28 cellular contexts compared by ENCODE assay signal in genomic region chr11:4636136-4636535, GRCh38. TPM values are rescaled to one million over a fixed set of nuclear protein-coding genes. Genes with fewer than 3 reads are reported as not detected.
"Had no signal": no experiment of that assay in that cellular context is flagged by ENCODE, and none has a peak within 500 bp of the region (broad histone marks: within the 10 kb centered on the region; RNA-seq: fewer than 3 reads in every experiment).

No MANE protein-coding gene starts in this region.

- H3K4me3 Mint-ChIP-seq: activated CD4-positive, alpha-beta memory T cell treated with anti-CD3 and anti-CD28 coated beads for 36 hours; activated CD4-positive, alpha-beta T cell treated with anti-CD3 and anti-CD28 coated beads for 36 hours; activated CD4-positive, alpha-beta T cell treated with anti-CD3 and anti-CD28 coated beads, Interleukin-2, amount 10 ng/mL, durations not matched to agents 24 days and 14 days; activated CD8-positive, alpha-beta memory T cell treated with anti-CD3 and anti-CD28 coated beads, Interleukin-2, amount 10 ng/mL, durations not matched to agents 7 days and 5 days; activated CD8-positive, alpha-beta T cell treated with anti-CD3 and anti-CD28 coated beads, Interleukin-2, amount 10 ng/mL, durations not matched to agents 7 days and 5 days; activated naive CD4-positive, alpha-beta T cell treated with anti-CD3 and anti-CD28 coated beads for 36 hours; activated naive CD4-positive, alpha-beta T cell treated with anti-CD3 and anti-CD28 coated beads, Interleukin-2, amount 50 U/mL, for 24 hours; activated naive CD8-positive, alpha-beta T cell treated with anti-CD3 and anti-CD28 coated beads for 36 hours; activated naive CD8-positive, alpha-beta T cell treated with anti-CD3 and anti-CD28 coated beads, Interleukin-2, amount 50 U/mL, for 24 hours; activated T-helper 1 cell treated with anti-CD3 and anti-CD28 coated beads, Interleukin-12 subunit alpha, Interleukin-12 subunit beta, Interleukin-2, Interleukin-4 antibody, amounts not matched to agents 30 ng/mL and 10 ng/mL and 1 ng/mL, durations not matched to agents 14 hours and 24 hours and 36 hours; T-helper 17 cell; T-helper 2 cell treated with Interferon-gamma antibody and Interleukin-4, amounts not matched to agents 5 μg/mL and 100 μg/mL, for 36 hours had no signal

- H3K36me3 ChIP-seq: adrenal gland, esophagus squamous epithelium, gastroesophageal sphincter, heart right ventricle had no signal

- H3K27ac Mint-ChIP-seq: activated CD4-positive, alpha-beta memory T cell treated with anti-CD3 and anti-CD28 coated beads for 36 hours; activated CD4-positive, alpha-beta T cell treated with anti-CD3 and anti-CD28 coated beads for 36 hours; activated CD4-positive, alpha-beta T cell treated with anti-CD3 and anti-CD28 coated beads, Interleukin-2, amount 10 ng/mL, durations not matched to agents 24 days and 14 days; activated CD8-positive, alpha-beta memory T cell treated with anti-CD3 and anti-CD28 coated beads, Interleukin-2, amount 10 ng/mL, durations not matched to agents 7 days and 5 days; activated CD8-positive, alpha-beta T cell treated with anti-CD3 and anti-CD28 coated beads, Interleukin-2, amount 10 ng/mL, durations not matched to agents 7 days and 5 days; activated naive CD4-positive, alpha-beta T cell treated with anti-CD3 and anti-CD28 coated beads for 36 hours; activated naive CD4-positive, alpha-beta T cell treated with anti-CD3 and anti-CD28 coated beads, Interleukin-2, amount 50 U/mL, for 24 hours; activated naive CD8-positive, alpha-beta T cell treated with anti-CD3 and anti-CD28 coated beads for 36 hours; activated naive CD8-positive, alpha-beta T cell treated with anti-CD3 and anti-CD28 coated beads, Interleukin-2, amount 50 U/mL, for 24 hours; activated T-helper 1 cell treated with anti-CD3 and anti-CD28 coated beads, Interleukin-12 subunit alpha, Interleukin-12 subunit beta, Interleukin-2, Interleukin-4 antibody, amounts not matched to agents 30 ng/mL and 10 ng/mL and 1 ng/mL, durations not matched to agents 14 hours and 24 hours and 36 hours; activated T-helper 2 cell treated with anti-CD3 and anti-CD28 coated beads, Interferon-gamma antibody, Interleukin-2, Interleukin-4, amounts not matched to agents 10 μg/mL and 5 μg/mL and 100 μg/mL, durations not matched to agents 14 hours and 24 hours and 36 hours; T-helper 17 cell; T-helper 2 cell treated with Interferon-gamma antibody and Interleukin-4, amounts not matched to agents 5 μg/mL and 100 μg/mL, for 36 hours had no signal

- H3K4me1 ChIP-seq: adrenal gland, body of pancreas had no signal

- H3K4me3 ChIP-seq: adrenal gland, body of pancreas had no signal

- H3K36me3 Mint-ChIP-seq: activated CD4-positive, alpha-beta memory T cell treated with anti-CD3 and anti-CD28 coated beads for 36 hours; activated CD8-positive, alpha-beta memory T cell treated with anti-CD3 and anti-CD28 coated beads, Interleukin-2, amount 10 ng/mL, durations not matched to agents 7 days and 5 days; activated naive CD4-positive, alpha-beta T cell treated with anti-CD3 and anti-CD28 coated beads, Interleukin-2, amount 50 U/mL, for 24 hours; activated naive CD8-positive, alpha-beta T cell treated with anti-CD3 and anti-CD28 coated beads for 36 hours had no signal

- DNase-seq: cortex of kidney, esophagus squamous epithelium had no signal

- H3K9me3 Mint-ChIP-seq: activated CD4-positive, alpha-beta memory T cell treated with anti-CD3 and anti-CD28 coated beads for 36 hours; activated CD4-positive, alpha-beta T cell treated with anti-CD3 and anti-CD28 coated beads, Interleukin-2, amount 10 ng/mL, durations not matched to agents 24 days and 14 days; activated naive CD4-positive, alpha-beta T cell treated with anti-CD3 and anti-CD28 coated beads for 36 hours; activated naive CD4-positive, alpha-beta T cell treated with anti-CD3 and anti-CD28 coated beads, Interleukin-2, amount 50 U/mL, for 24 hours; activated naive CD8-positive, alpha-beta T cell treated with anti-CD3 and anti-CD28 coated beads for 36 hours; activated naive CD8-positive, alpha-beta T cell treated with anti-CD3 and anti-CD28 coated beads, Interleukin-2, amount 50 U/mL, for 24 hours; activated T-helper 1 cell treated with anti-CD3 and anti-CD28 coated beads, Interleukin-12 subunit alpha, Interleukin-12 subunit beta, Interleukin-2, Interleukin-4 antibody, amounts not matched to agents 30 ng/mL and 10 ng/mL and 1 ng/mL, durations not matched to agents 14 hours and 24 hours and 36 hours; activated T-helper 2 cell treated with anti-CD3 and anti-CD28 coated beads, Interferon-gamma antibody, Interleukin-2, Interleukin-4, amounts not matched to agents 10 μg/mL and 5 μg/mL and 100 μg/mL, durations not matched to agents 14 hours and 24 hours and 36 hours; T-helper 2 cell treated with Interferon-gamma antibody and Interleukin-4, amounts not matched to agents 5 μg/mL and 100 μg/mL, for 36 hours had no signal

- H3K9me3 ChIP-seq: adrenal gland, body of pancreas, esophagus squamous epithelium, gastroesophageal sphincter, heart right ventricle had no signal

- H3K27me3 ChIP-seq: adrenal gland, body of pancreas, gastroesophageal sphincter had no signal

- H3K4me1 Mint-ChIP-seq: activated CD4-positive, alpha-beta T cell treated with anti-CD3 and anti-CD28 coated beads for 36 hours; activated CD4-positive, alpha-beta T cell treated with anti-CD3 and anti-CD28 coated beads, Interleukin-2, amount 10 ng/mL, durations not matched to agents 24 days and 14 days; activated CD8-positive, alpha-beta memory T cell treated with anti-CD3 and anti-CD28 coated beads, Interleukin-2, amount 10 ng/mL, durations not matched to agents 7 days and 5 days; activated naive CD4-positive, alpha-beta T cell treated with anti-CD3 and anti-CD28 coated beads, Interleukin-2, amount 50 U/mL, for 24 hours; activated naive CD8-positive, alpha-beta T cell treated with anti-CD3 and anti-CD28 coated beads for 36 hours; activated naive CD8-positive, alpha-beta T cell treated with anti-CD3 and anti-CD28 coated beads, Interleukin-2, amount 50 U/mL, for 24 hours; T-helper 17 cell had no signal

- H3K27ac ChIP-seq: adrenal gland, body of pancreas, epithelial cell of prostate, esophagus squamous epithelium, gastroesophageal sphincter, heart right ventricle had no signal

RNA-seq across cellular contexts. Expression of gene OR51D1, which starts 1.1 kb away (rescaled TPM):
- total RNA-seq: activated CD4-positive, alpha-beta memory T cell treated with anti-CD3 and anti-CD28 coated beads for 36 hours; activated CD4-positive, alpha-beta T cell treated with anti-CD3 and anti-CD28 coated beads for 36 hours; activated CD4-positive, alpha-beta T cell treated with anti-CD3 and anti-CD28 coated beads, Interleukin-2, amount 10 ng/mL, durations not matched to agents 24 days and 14 days; activated CD8-positive, alpha-beta memory T cell treated with anti-CD3 and anti-CD28 coated beads for 36 hours; activated CD8-positive, alpha-beta memory T cell treated with anti-CD3 and anti-CD28 coated beads, Interleukin-2, amount 10 ng/mL, durations not matched to agents 7 days and 5 days; activated CD8-positive, alpha-beta T cell treated with anti-CD3 and anti-CD28 coated beads, Interleukin-2, amount 10 ng/mL, durations not matched to agents 7 days and 5 days; activated naive CD4-positive, alpha-beta T cell treated with anti-CD3 and anti-CD28 coated beads for 36 hours; activated naive CD8-positive, alpha-beta T cell treated with anti-CD3 and anti-CD28 coated beads for 36 hours; activated T-helper 1 cell treated with anti-CD3 and anti-CD28 coated beads, Interleukin-12 subunit alpha, Interleukin-12 subunit beta, Interleukin-2, Interleukin-4 antibody, amounts not matched to agents 30 ng/mL and 10 ng/mL and 1 ng/mL, durations not matched to agents 14 hours and 24 hours and 36 hours; activated T-helper 2 cell treated with anti-CD3 and anti-CD28 coated beads, Interferon-gamma antibody, Interleukin-2, Interleukin-4, amounts not matched to agents 10 μg/mL and 5 μg/mL and 100 μg/mL, durations not matched to agents 14 hours and 24 hours and 36 hours; adrenal gland; aorta; body of pancreas; chondrocyte; dermis blood vessel endothelial cell; endothelial cell of umbilical vein; esophagus squamous epithelium; fibroblast of lung; fibroblast of villous mesenchyme; gastroesophageal sphincter; glomerular endothelial cell; heart right ventricle; T-helper 17 cell had no signal

RNA-seq across cellular contexts. Expression of gene OR51E1, which starts 7.6 kb away (rescaled TPM):
- total RNA-seq: activated CD4-positive, alpha-beta memory T cell treated with anti-CD3 and anti-CD28 coated beads for 36 hours; activated CD4-positive, alpha-beta T cell treated with anti-CD3 and anti-CD28 coated beads for 36 hours; activated CD4-positive, alpha-beta T cell treated with anti-CD3 and anti-CD28 coated beads, Interleukin-2, amount 10 ng/mL, durations not matched to agents 24 days and 14 days; activated CD8-positive, alpha-beta memory T cell treated with anti-CD3 and anti-CD28 coated beads for 36 hours; activated CD8-positive, alpha-beta memory T cell treated with anti-CD3 and anti-CD28 coated beads, Interleukin-2, amount 10 ng/mL, durations not matched to agents 7 days and 5 days; activated CD8-positive, alpha-beta T cell treated with anti-CD3 and anti-CD28 coated beads, Interleukin-2, amount 10 ng/mL, durations not matched to agents 7 days and 5 days; activated naive CD4-positive, alpha-beta T cell treated with anti-CD3 and anti-CD28 coated beads for 36 hours; activated naive CD8-positive, alpha-beta T cell treated with anti-CD3 and anti-CD28 coated beads for 36 hours; activated T-helper 1 cell treated with anti-CD3 and anti-CD28 coated beads, Interleukin-12 subunit alpha, Interleukin-12 subunit beta, Interleukin-2, Interleukin-4 antibody, amounts not matched to agents 30 ng/mL and 10 ng/mL and 1 ng/mL, durations not matched to agents 14 hours and 24 hours and 36 hours; activated T-helper 2 cell treated with anti-CD3 and anti-CD28 coated beads, Interferon-gamma antibody, Interleukin-2, Interleukin-4, amounts not matched to agents 10 μg/mL and 5 μg/mL and 100 μg/mL, durations not matched to agents 14 hours and 24 hours and 36 hours; adrenal gland; body of pancreas; dermis blood vessel endothelial cell; endothelial cell of umbilical vein; fibroblast of lung; fibroblast of villous mesenchyme; glomerular endothelial cell; T-helper 17 cell had no signal

RNA-seq across cellular contexts. Expression of gene OR52I1, which starts 42.3 kb away (rescaled TPM):
- total RNA-seq: activated CD4-positive, alpha-beta memory T cell treated with anti-CD3 and anti-CD28 coated beads for 36 hours; activated CD4-positive, alpha-beta T cell treated with anti-CD3 and anti-CD28 coated beads for 36 hours; activated CD4-positive, alpha-beta T cell treated with anti-CD3 and anti-CD28 coated beads, Interleukin-2, amount 10 ng/mL, durations not matched to agents 24 days and 14 days; activated CD8-positive, alpha-beta memory T cell treated with anti-CD3 and anti-CD28 coated beads for 36 hours; activated CD8-positive, alpha-beta memory T cell treated with anti-CD3 and anti-CD28 coated beads, Interleukin-2, amount 10 ng/mL, durations not matched to agents 7 days and 5 days; activated CD8-positive, alpha-beta T cell treated with anti-CD3 and anti-CD28 coated beads, Interleukin-2, amount 10 ng/mL, durations not matched to agents 7 days and 5 days; activated naive CD4-positive, alpha-beta T cell treated with anti-CD3 and anti-CD28 coated beads for 36 hours; activated naive CD8-positive, alpha-beta T cell treated with anti-CD3 and anti-CD28 coated beads for 36 hours; activated T-helper 1 cell treated with anti-CD3 and anti-CD28 coated beads, Interleukin-12 subunit alpha, Interleukin-12 subunit beta, Interleukin-2, Interleukin-4 antibody, amounts not matched to agents 30 ng/mL and 10 ng/mL and 1 ng/mL, durations not matched to agents 14 hours and 24 hours and 36 hours; activated T-helper 2 cell treated with anti-CD3 and anti-CD28 coated beads, Interferon-gamma antibody, Interleukin-2, Interleukin-4, amounts not matched to agents 10 μg/mL and 5 μg/mL and 100 μg/mL, durations not matched to agents 14 hours and 24 hours and 36 hours; adrenal gland; aorta; body of pancreas; chondrocyte; dermis blood vessel endothelial cell; endothelial cell of umbilical vein; esophagus squamous epithelium; fibroblast of lung; gastroesophageal sphincter; glomerular endothelial cell; heart right ventricle; T-helper 17 cell had no signal

RNA-seq across cellular contexts. Expression of gene OR52I2, which starts 54.6 kb away (rescaled TPM):
- total RNA-seq: activated CD4-positive, alpha-beta memory T cell treated with anti-CD3 and anti-CD28 coated beads for 36 hours; activated CD4-positive, alpha-beta T cell treated with anti-CD3 and anti-CD28 coated beads for 36 hours; activated CD4-positive, alpha-beta T cell treated with anti-CD3 and anti-CD28 coated beads, Interleukin-2, amount 10 ng/mL, durations not matched to agents 24 days and 14 days; activated CD8-positive, alpha-beta memory T cell treated with anti-CD3 and anti-CD28 coated beads for 36 hours; activated CD8-positive, alpha-beta memory T cell treated with anti-CD3 and anti-CD28 coated beads, Interleukin-2, amount 10 ng/mL, durations not matched to agents 7 days and 5 days; activated CD8-positive, alpha-beta T cell treated with anti-CD3 and anti-CD28 coated beads, Interleukin-2, amount 10 ng/mL, durations not matched to agents 7 days and 5 days; activated naive CD4-positive, alpha-beta T cell treated with anti-CD3 and anti-CD28 coated beads for 36 hours; activated naive CD8-positive, alpha-beta T cell treated with anti-CD3 and anti-CD28 coated beads for 36 hours; activated T-helper 1 cell treated with anti-CD3 and anti-CD28 coated beads, Interleukin-12 subunit alpha, Interleukin-12 subunit beta, Interleukin-2, Interleukin-4 antibody, amounts not matched to agents 30 ng/mL and 10 ng/mL and 1 ng/mL, durations not matched to agents 14 hours and 24 hours and 36 hours; activated T-helper 2 cell treated with anti-CD3 and anti-CD28 coated beads, Interferon-gamma antibody, Interleukin-2, Interleukin-4, amounts not matched to agents 10 μg/mL and 5 μg/mL and 100 μg/mL, durations not matched to agents 14 hours and 24 hours and 36 hours; adrenal gland; aorta; body of pancreas; chondrocyte; dermis blood vessel endothelial cell; endothelial cell of umbilical vein; esophagus squamous epithelium; fibroblast of lung; fibroblast of villous mesenchyme; gastroesophageal sphincter; glomerular endothelial cell; heart right ventricle; T-helper 17 cell had no signal
